ENCODE assay signal across 1 cellular context in the genomic region with DNA sequence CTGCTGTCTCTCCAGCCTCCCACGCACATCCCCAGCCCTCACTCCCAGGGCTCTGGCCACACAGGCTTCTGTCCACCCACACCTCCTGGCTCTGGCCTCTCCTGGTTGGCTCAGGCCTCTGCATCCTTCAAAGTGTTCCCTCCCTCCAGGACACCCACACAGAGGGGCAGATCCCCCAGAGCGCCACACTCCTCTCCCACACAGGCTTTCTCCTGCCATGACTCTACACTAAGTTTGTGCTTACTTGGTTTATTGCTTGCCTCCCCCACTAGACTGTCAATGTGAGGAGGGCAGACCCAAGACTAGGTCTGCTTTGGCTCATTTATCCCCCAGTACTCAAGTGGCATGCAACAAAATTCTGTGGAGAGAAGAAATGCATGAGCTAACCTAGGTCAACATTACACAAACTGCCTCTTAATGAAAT.
TF ChIP-seq lines count a peak whose summit lies in the region.

No MANE protein-coding gene starts in this region.

TF ChIP-seq in SK-N-SH, 30 proteins besides CTCF, POLR2A, EP300 and RAD21 (continued from another document):
- TF ChIP-seq EZH2phosphoT487 (IDR thresholded peaks at IDR 0.05; ENCODE audit: borderline replicate concordance, low read depth) (no peak), SIN3A (IDR thresholded peaks at IDR 0.05; ENCODE audit: borderline replicate concordance, low read depth, low read length) (no peak), ELF1 (IDR thresholded peaks at IDR 0.05) (no peak)
TF ChIP-seq in SK-N-SH: peak in this region for 0.
